ENCODE assay signal across 8 cellular contexts in the genomic region with DNA sequence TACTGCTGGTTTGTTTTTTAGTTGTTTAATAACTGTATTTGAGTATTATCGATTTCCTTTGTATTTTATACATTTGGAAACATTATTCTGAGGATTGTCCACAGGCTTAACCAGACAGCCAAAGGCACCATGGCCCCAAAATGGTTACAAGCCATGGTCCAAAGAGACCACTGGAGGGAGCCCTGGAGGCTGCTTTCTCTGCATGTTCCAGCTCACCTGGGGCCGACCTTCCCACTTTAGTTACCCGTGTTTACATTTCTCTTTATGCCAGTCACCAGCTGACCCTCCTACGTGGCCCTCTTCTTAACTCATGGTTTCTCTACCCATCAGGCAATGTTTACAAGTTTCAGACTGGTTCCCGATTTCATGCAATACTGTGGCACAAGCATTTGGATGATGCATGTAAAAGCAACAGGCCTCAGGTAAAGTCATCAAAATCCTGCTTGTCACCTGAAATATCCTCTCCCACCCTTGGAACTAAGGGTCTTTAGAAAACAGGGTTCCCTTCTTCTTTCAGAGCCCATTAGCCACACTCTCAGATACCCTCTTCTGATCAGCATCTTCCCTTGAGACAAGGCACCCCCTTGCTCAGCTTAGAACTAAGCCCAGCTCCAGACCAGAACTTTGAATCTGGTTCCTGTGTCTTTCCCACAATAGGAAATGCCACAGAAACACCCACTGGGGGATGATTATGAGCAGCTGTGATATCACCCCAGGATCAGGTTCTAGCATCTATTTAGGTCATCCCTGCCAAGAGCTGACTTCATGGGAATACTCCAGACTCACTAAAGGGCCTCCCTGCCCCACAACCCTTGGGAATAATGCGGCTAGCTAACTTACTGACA. TPM values are rescaled to one million over a fixed set of nuclear protein-coding genes. Genes with fewer than 3 reads are reported as not detected.
DNase-seq lines count a peak whose midpoint lies in the region; ATAC-seq and TF ChIP-seq lines count a peak whose summit lies in the region.

No MANE protein-coding gene starts in this region.

- peak; percentile 54 to 80 for DNase-seq in HAP-1 (ENCODE audit: low spot score in 2 of 2)
- DNase-seq in NCI-H774 (lab: John Stamatoyannopoulos, UW): peak; percentile 75
- DNase-seq in activated CD8-positive, alpha-beta memory T cell treated with anti-CD3 and anti-CD28 coated beads, Interleukin-2, amount 50 U/mL, for 48 hours: peak; percentile 76
- peak; percentile 45 for DNase-seq in neuronal stem cell (ENCODE audit: low spot score)
- DNase-seq in type B pancreatic cell (ENCODE audit: extremely low spot score, unreplicated experiment): no peak

- no peak overlapping the region for H3K23ac ChIP-seq in neuronal stem cell (ENCODE audit: low read depth, low read length, poor library complexity)

- no peak overlapping the region for H2AK5ac ChIP-seq in neuronal stem cell (ENCODE audit: low read depth, low read length)

- no peak overlapping the region for H2BK120ac ChIP-seq in neuronal stem cell (ENCODE audit: low read depth, low read length)

- no peak overlapping the region for H2BK15ac ChIP-seq in neuronal stem cell (ENCODE audit: low read length)

- H3K4me1 Mint-ChIP-seq in type B pancreatic cell (ENCODE audit: unreplicated experiment): peaks cover 20% of the 10 kb centered on the region

- H2BK12ac ChIP-seq in neuronal stem cell (ENCODE audit: low read length): no peak overlapping the region

- H3K14ac ChIP-seq in neuronal stem cell (ENCODE audit: low read length): no peak overlapping the region

- no peak overlapping the region for H2AFZ ChIP-seq in neuronal stem cell (ENCODE audit: low read length)

- H3K27ac Mint-ChIP-seq in type B pancreatic cell: no peak overlapping the region

- H4K91ac ChIP-seq in neuronal stem cell (ENCODE audit: low read depth, low read length, poor library complexity): no peak overlapping the region

- no peaks in the 10 kb centered on the region for H3K27me3 Mint-ChIP-seq in type B pancreatic cell

- in situ Hi-C loops in HAP-1 (cut with MboI; ENCODE audit: low sequenced_read_pairs): loop anchor here (10.0 kb wide), 1 partner anchor 180 kb away; a partner anchor contains a TSS

- H3K4me3 Mint-ChIP-seq in type B pancreatic cell: no peak overlapping the region

- WGBS in neuronal stem cell (ENCODE audit: extremely low coverage in 2 of 2, insufficient read length in 2 of 2, insufficient replicate concordance in 1 of 2), 2 donors: no CpG with 5 or more reads among the region's 6 CpGs

- H3K4me1 ChIP-seq in BLaER1 treated with 17β-estradiol and CSF1 and Interleukin-3, amounts not matched to agents 10 nM and 100 nM: peaks cover 25 to 61% (median 51%) of the 10 kb centered on the region in 10 experiments
- H3K4me1 ChIP-seq in HAP-1 (no peaks in the 10 kb centered on the region), neuronal stem cell (ENCODE audit: control insufficient read depth in 2 of 2, insufficient read depth in 1 of 2, low read depth in 1 of 2, low read length in 2 of 2) (peaks cover 6 to 17% of the 10 kb centered on the region in 2 donors)

- peak overlapping the region in 7 of 11 experiments; percentile 38 to 98 (median 90); a peak in 10 of 22 replicates for H3K4me2 ChIP-seq in BLaER1 treated with 17β-estradiol and CSF1 and Interleukin-3, amounts not matched to agents 10 nM and 100 nM
- no peak overlapping the region for H3K4me2 ChIP-seq in neuronal stem cell (ENCODE audit: insufficient read depth, low read length, poor library complexity, severe bottlenecking)

- H3K27me3 ChIP-seq in BLaER1 treated with 17β-estradiol and CSF1 and Interleukin-3, amounts not matched to agents 10 nM and 100 nM: peaks cover 0 to 32% (median 0%) of the 10 kb centered on the region in 11 experiments; a peak in 6 of 22 replicates
- H3K27me3 ChIP-seq in HAP-1 (ENCODE audit: low read depth) (no peaks in the 10 kb centered on the region), neuronal stem cell (ENCODE audit: control insufficient read depth in 3 of 3, insufficient read depth in 3 of 3, low read depth in 1 of 3, low read length in 3 of 3) (no peaks in the 10 kb centered on the region)

- no peak overlapping the region for H3K4ac ChIP-seq in neuronal stem cell (ENCODE audit: low read length)

- no peaks in the 10 kb centered on the region for H3K36me3 Mint-ChIP-seq in type B pancreatic cell

- no peak overlapping the region for H2BK5ac ChIP-seq in neuronal stem cell (ENCODE audit: low read length)

- H4K20me1 ChIP-seq in BLaER1 treated with 17β-estradiol and CSF1 and Interleukin-3, amounts not matched to agents 10 nM and 100 nM: peaks cover 0 to 21% (median 12%) of the 10 kb centered on the region in 11 experiments; a peak in 14 of 22 replicates

- no peak overlapping the region for H3K27ac ChIP-seq in BLaER1 treated with 17β-estradiol and CSF1 and Interleukin-3, amounts not matched to agents 10 nM and 100 nM
- no peak overlapping the region for H3K27ac ChIP-seq in neuronal stem cell (replicated peaks; ENCODE audit: low read length)

- no peak overlapping the region for H4K8ac ChIP-seq in neuronal stem cell (ENCODE audit: low read depth, low read length)

- no peak overlapping the region for H3K18ac ChIP-seq in neuronal stem cell (ENCODE audit: low read length)

- no peak overlapping the region for H3K4me3 ChIP-seq in BLaER1 treated with 17β-estradiol and CSF1 and Interleukin-3, amounts not matched to agents 10 nM and 100 nM
- no peak overlapping the region for H3K4me3 ChIP-seq in HAP-1
- no peak overlapping the region for H3K4me3 ChIP-seq in neuronal stem cell (ENCODE audit: low read length in 2 of 2)

- no peaks in the 10 kb centered on the region for H3K9me3 ChIP-seq in BLaER1 treated with 17β-estradiol and CSF1 and Interleukin-3, amounts not matched to agents 10 nM and 100 nM (replicated peaks in 1 of 11)
- H3K9me3 ChIP-seq in HAP-1 (no peaks in the 10 kb centered on the region), neuronal stem cell (replicated peaks in 1 of 2; ENCODE audit: control insufficient read depth in 2 of 2, insufficient read depth in 1 of 2, low read depth in 1 of 2, low read length in 2 of 2) (no peaks in the 10 kb centered on the region)

- no peaks in the 10 kb centered on the region for H3K36me3 ChIP-seq in BLaER1 treated with 17β-estradiol and CSF1 and Interleukin-3, amounts not matched to agents 10 nM and 100 nM
- H3K36me3 ChIP-seq in HAP-1 (replicated peaks): no peaks in the 10 kb centered on the region
- no peaks in the 10 kb centered on the region for H3K36me3 ChIP-seq in neuronal stem cell (replicated peaks in 1 of 2; ENCODE audit: control insufficient read depth in 2 of 2, insufficient read depth in 2 of 2, low read length in 2 of 2)

- ATAC-seq in esophagus mucosa (peak; percentile 50), HG02571 (IDR thresholded peaks at IDR 0.05; ENCODE audit: unreplicated experiment) (no peak)

- H3K79me1 ChIP-seq in neuronal stem cell (ENCODE audit: low read depth, low read length): no peaks in the 10 kb centered on the region

- TF ChIP-seq CTCF in type B pancreatic cell (conservative IDR thresholded peaks at IDR 0.05): peak; percentile 88

- no peak overlapping the region for H3K9ac ChIP-seq in BLaER1 treated with 17β-estradiol and CSF1 and Interleukin-3, amounts not matched to agents 10 nM and 100 nM
- no peak overlapping the region for H3K9ac ChIP-seq in neuronal stem cell (ENCODE audit: low read depth, low read length, poor library complexity)

- H3K9me3 Mint-ChIP-seq in type B pancreatic cell: no peaks in the 10 kb centered on the region

RNA-seq across cellular contexts. Expression of a gene that starts 49.9 kb away (rescaled TPM):
- total RNA-seq in esophagus mucosa: 3.1 TPM
- 4.6 TPM for polyA plus RNA-seq in neuronal stem cell (2013, experiment 1 of 2)
- 4.7 TPM for polyA plus RNA-seq in neuronal stem cell (2013, experiment 2 of 2)
- total RNA-seq in type B pancreatic cell (ENCODE audit: low replicate concordance): 11.1 and 19.7 TPM in 2 replicates
